ENCODE assay signal across 34 cellular contexts in the genomic region with DNA sequence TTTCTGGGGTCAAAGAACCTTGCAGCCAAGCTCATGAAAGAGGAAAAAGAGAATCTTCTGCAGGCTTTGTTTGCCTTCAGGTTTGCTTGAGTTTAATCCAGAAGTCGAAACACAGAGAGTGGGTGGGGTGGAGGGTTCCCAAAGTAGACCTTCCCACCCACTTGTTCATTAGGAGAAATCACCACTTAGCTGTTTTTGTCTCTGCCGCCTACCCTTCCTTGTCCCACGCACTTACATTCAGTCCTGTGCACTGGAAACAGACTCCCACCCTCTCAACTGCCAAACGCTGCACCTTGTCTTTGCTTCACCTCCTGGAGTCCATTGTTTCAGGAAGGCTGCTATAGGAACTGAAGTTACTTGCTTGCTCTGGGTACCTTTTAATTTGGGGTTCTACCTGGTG.
"Had no signal": no experiment of that assay in that cellular context is flagged by ENCODE, and none has a peak within 500 bp of the region (broad histone marks: within the 10 kb centered on the region; RNA-seq: fewer than 3 reads in every experiment).

No MANE protein-coding gene starts in this region.

- H3K36me3 ChIP-seq: MG63 had no signal

- H3K9me3 ChIP-seq: MG63 had no signal

- H3K27me3 ChIP-seq: MG63 had no signal

- DNase-seq: Karpas-422, Kasumi-1, MG63, MM.1S, MV-4-11, NCI-H1048, NCI-H1092, NCI-H1092 treated with DMSO at 0.1 percent for 48 hours, NCI-H1105, NCI-H1105 treated with DMSO at 0.1 percent for 48 hours, NCI-H1417, NCI-H1417 treated with DMSO at 0.1 percent for 48 hours, NCI-H1436, NCI-H1436 treated with DMSO at 0.1 percent for 48 hours, NCI-H146, NCI-H1694, NCI-H1694 treated with DMSO at 0.1 percent for 48 hours, NCI-H187, NCI-H187 treated with DMSO at 0.1 percent for 48 hours, NCI-H1930, NCI-H2029, NCI-H2029 treated with DMSO at 0.1 percent for 48 hours, NCI-H2081, NCI-H2081 treated with DMSO at 0.1 percent for 48 hours, NCI-H2107, NCI-H2171, NCI-H2171 treated with DMSO at 0.1 percent for 48 hours, NCI-H2227 treated with DMSO at 0.1 percent for 48 hours, NCI-H226, NCI-H345, NCI-H446, NCI-H446 treated with DMSO at 0.1 percent for 48 hours, NCI-H510A, NCI-H510A treated with DMSO at 0.1 percent for 48 hours had no signal

- H3K4me3 ChIP-seq: MG63 had no signal
